ENCODE assay signal across 18 cellular contexts in the genomic region with DNA sequence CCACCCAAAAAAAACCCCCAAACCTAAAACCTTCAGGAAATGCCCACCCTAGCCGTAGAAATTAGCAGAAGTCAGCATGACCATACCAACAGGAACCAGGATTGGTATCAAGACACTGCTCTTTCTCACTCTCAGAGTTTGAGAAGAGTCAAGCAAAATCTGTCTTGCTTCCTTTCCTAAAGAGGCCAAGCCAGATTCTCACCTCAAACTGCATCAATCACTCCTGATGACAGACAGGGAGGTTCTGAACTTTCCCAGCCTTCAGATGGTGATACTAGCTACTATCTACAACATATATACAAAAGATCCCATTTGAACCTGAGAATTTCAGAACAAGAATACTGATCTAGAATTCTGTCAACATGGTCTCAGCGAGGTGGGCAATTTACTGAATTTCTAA.
"Had no signal": no experiment of that assay in that cellular context is flagged by ENCODE, and none has a peak within 500 bp of the region (broad histone marks: within the 10 kb centered on the region; RNA-seq: fewer than 3 reads in every experiment).

No MANE protein-coding gene starts in this region.

- H3K9me3 ChIP-seq: gastrocnemius medialis, left lung, neutrophil, sigmoid colon, stomach had no signal

- ATAC-seq: activated CD8-positive, alpha-beta memory T cell treated with anti-CD3 and anti-CD28 coated beads, Interleukin-2, amount 10 ng/mL, durations not matched to agents 7 days and 5 days; esophagus mucosa; gastrocnemius medialis; left lung; stimulated activated effector memory CD8-positive, alpha-beta T cell treated with anti-CD3 and anti-CD28 coated beads, Interleukin-12 subunit alpha, Interleukin-12 subunit beta, amount 100 ng/mL, for 72 hours had no signal

- H3K27me3 Mint-ChIP-seq: activated CD4-positive, alpha-beta memory T cell treated with anti-CD3 and anti-CD28 coated beads, Interleukin-2, amount 10 ng/mL, durations not matched to agents 7 days and 5 days; activated CD8-positive, alpha-beta memory T cell treated with anti-CD3 and anti-CD28 coated beads, Interleukin-2, amount 10 ng/mL, durations not matched to agents 7 days and 5 days; type B pancreatic cell had no signal

- H3K4me3 Mint-ChIP-seq: activated CD4-positive, alpha-beta memory T cell treated with anti-CD3 and anti-CD28 coated beads, Interleukin-2, amount 10 ng/mL, durations not matched to agents 7 days and 5 days; activated CD8-positive, alpha-beta memory T cell treated with anti-CD3 and anti-CD28 coated beads, Interleukin-2, amount 10 ng/mL, durations not matched to agents 7 days and 5 days; stimulated activated effector memory CD8-positive, alpha-beta T cell treated with anti-CD3 and anti-CD28 coated beads, Interleukin-12 subunit alpha, Interleukin-12 subunit beta, amount 100 ng/mL, for 72 hours; type B pancreatic cell had no signal

- H3K9me3 Mint-ChIP-seq: activated CD4-positive, alpha-beta memory T cell treated with anti-CD3 and anti-CD28 coated beads, Interleukin-2, amount 10 ng/mL, durations not matched to agents 7 days and 5 days; stimulated activated effector memory CD8-positive, alpha-beta T cell treated with anti-CD3 and anti-CD28 coated beads, Interleukin-12 subunit alpha, Interleukin-12 subunit beta, amount 100 ng/mL, for 72 hours; type B pancreatic cell had no signal

- H3K4me1 Mint-ChIP-seq: activated CD4-positive, alpha-beta memory T cell treated with anti-CD3 and anti-CD28 coated beads, Interleukin-2, amount 10 ng/mL, durations not matched to agents 7 days and 5 days had no signal

- H3K27me3 ChIP-seq: gastrocnemius medialis, left lung, neutrophil, sigmoid colon, stomach had no signal

- H3K4me3 ChIP-seq: gastrocnemius medialis, left lung, sigmoid colon, stomach had no signal

- H2AFZ ChIP-seq: parathyroid adenoma had no signal

- H3K27ac Mint-ChIP-seq: activated CD4-positive, alpha-beta memory T cell treated with anti-CD3 and anti-CD28 coated beads, Interleukin-2, amount 10 ng/mL, durations not matched to agents 7 days and 5 days; activated CD8-positive, alpha-beta memory T cell treated with anti-CD3 and anti-CD28 coated beads, Interleukin-2, amount 10 ng/mL, durations not matched to agents 7 days and 5 days; stimulated activated effector memory CD8-positive, alpha-beta T cell treated with anti-CD3 and anti-CD28 coated beads, Interleukin-12 subunit alpha, Interleukin-12 subunit beta, amount 100 ng/mL, for 72 hours; type B pancreatic cell had no signal

- H3K27ac ChIP-seq: gastrocnemius medialis, left lung, neutrophil, parathyroid adenoma, sigmoid colon, stomach had no signal

- DNase-seq: activated CD4-positive, alpha-beta memory T cell treated with anti-CD3 and anti-CD28 coated beads, Interleukin-2, amount 10 ng/mL, durations not matched to agents 7 days and 5 days; activated CD8-positive, alpha-beta memory T cell treated with anti-CD3 and anti-CD28 coated beads, Interleukin-2, amount 10 ng/mL, durations not matched to agents 7 days and 5 days; activated effector memory CD4-positive, alpha-beta T cell treated with anti-CD3 and anti-CD28 coated beads, Interleukin-2, amount 50 U/mL, for 16 hours; activated naive CD4-positive, alpha-beta T cell treated with anti-CD3 and anti-CD28 coated beads, Interleukin-2, amount 50 U/mL, for 16 hours; activated T-cell treated with anti-CD3 and anti-CD28 coated beads, Interleukin-2, amount 50 U/mL, for 1 hour; amygdala; gastrocnemius medialis; head of caudate nucleus; left lung; mammary epithelial cell; sigmoid colon; stimulated activated CD4-positive, alpha-beta T cell treated with anti-CD3 and anti-CD28 coated beads, Interleukin-4, amount 100 ng/mL, for 24 hours; stomach had no signal
